12 cellular contexts compared by ENCODE assay signal in genomic region chr14:72787841-72788240, GRCh38.
"Had no signal": no experiment of that assay in that cellular context is flagged by ENCODE, and none has a peak within 500 bp of the region (broad histone marks: within the 10 kb centered on the region; RNA-seq: fewer than 3 reads in every experiment).

No MANE protein-coding gene starts in this region.

- DNase-seq: activated CD4-positive, alpha-beta T cell treated with anti-CD3 and anti-CD28 coated beads, Interleukin-2, amount 10 ng/mL, durations not matched to agents 24 days and 14 days; activated gamma-delta T cell; activated T-cell treated with anti-CD3 and anti-CD28 coated beads, Interleukin-2, amount 50 U/mL, for 72 hours; aorta; SJCRH30; T-helper 2 cell had no signal

- H3K4me3 ChIP-seq: breast epithelium, gastroesophageal sphincter, SJCRH30, tibial nerve had no signal

- H3K36me3 ChIP-seq: breast epithelium, gastroesophageal sphincter, SJCRH30, tibial nerve had no signal

- H3K9me3 Mint-ChIP-seq: activated CD4-positive, alpha-beta T cell treated with anti-CD3 and anti-CD28 coated beads, Interleukin-2, amount 10 ng/mL, durations not matched to agents 24 days and 14 days; activated T-cell treated with anti-CD3 and anti-CD28 coated beads, Interleukin-2, amount 50 U/mL, for 72 hours; nephron; WTC11 had no signal

- H3K27ac ChIP-seq: breast epithelium, gastroesophageal sphincter, SJCRH30, tibial nerve had no signal

- H3K27me3 ChIP-seq: breast epithelium, gastroesophageal sphincter, SJCRH30, tibial nerve had no signal

- H3K4me3 Mint-ChIP-seq: activated CD4-positive, alpha-beta T cell treated with anti-CD3 and anti-CD28 coated beads, Interleukin-2, amount 10 ng/mL, durations not matched to agents 24 days and 14 days; activated T-cell treated with anti-CD3 and anti-CD28 coated beads, Interleukin-2, amount 50 U/mL, for 72 hours; nephron; WTC11 had no signal

- H3K36me3 Mint-ChIP-seq: WTC11 had no signal

- H3K4me1 ChIP-seq: breast epithelium, SJCRH30, tibial nerve had no signal

- H3K9me3 ChIP-seq: breast epithelium, gastroesophageal sphincter, SJCRH30, tibial nerve had no signal

- H3K27ac Mint-ChIP-seq: activated CD4-positive, alpha-beta T cell treated with anti-CD3 and anti-CD28 coated beads, Interleukin-2, amount 10 ng/mL, durations not matched to agents 24 days and 14 days; activated T-cell treated with anti-CD3 and anti-CD28 coated beads, Interleukin-2, amount 50 U/mL, for 72 hours; nephron; WTC11 had no signal

- ATAC-seq: activated T-cell treated with anti-CD3 and anti-CD28 coated beads, Interleukin-2, amount 50 U/mL, for 72 hours; gastroesophageal sphincter; sciatic nerve; WTC11 had no signal
